In the genomic region with DNA sequence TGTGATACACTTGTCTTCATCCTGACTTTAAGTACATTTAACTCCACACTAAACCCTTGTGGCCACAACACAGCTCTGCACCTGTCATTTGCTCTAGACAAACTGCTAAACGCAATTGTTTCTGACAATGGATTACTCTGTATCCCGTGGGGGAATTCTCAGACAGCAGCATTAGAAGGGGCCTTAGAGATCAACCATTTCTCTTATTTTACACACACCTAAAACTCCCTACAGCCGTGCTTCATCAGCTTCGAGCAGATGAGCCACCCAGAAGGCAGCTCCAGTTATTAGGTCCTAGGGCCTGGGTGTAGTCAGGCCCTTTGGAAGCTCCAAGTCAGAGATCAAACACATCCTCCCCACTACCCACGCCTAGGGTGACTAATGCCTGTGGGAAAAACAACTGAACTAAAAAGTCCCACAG, we compare ENCODE assay signal across 8 cellular contexts. TPM values are rescaled to one million over a fixed set of nuclear protein-coding genes. Genes with fewer than 3 reads are reported as not detected.
A peak's percentile ranks its signal among the peaks of the same experiment; 100 is the strongest.
DNase-seq lines count a peak whose midpoint lies in the region; ATAC-seq and TF ChIP-seq lines count a peak whose summit lies in the region.

No MANE protein-coding gene starts in this region.

- peak; percentile 26 for DNase-seq in stimulated activated CD4-positive, alpha-beta T cell treated with anti-CD3 and anti-CD28 coated beads, Interleukin-15, amount 100 ng/mL, for 24 hours
- no peak for DNase-seq in stimulated activated CD4-positive, alpha-beta T cell treated with anti-CD3 and anti-CD28 coated beads, Interleukin-4, amount 100 ng/mL, for 1 hour
- DNase-seq in MV-4-11 (lab: John Stamatoyannopoulos, UW) (peak; percentile 18), chondrocyte (ENCODE audit: low spot score) (no peak), type B pancreatic cell (ENCODE audit: extremely low spot score, unreplicated experiment) (no peak), GDM1 (lab: John Stamatoyannopoulos, UW) (no peak)

- H3K27me3 Mint-ChIP-seq in chondrocyte (ENCODE audit: low read depth) (no peaks in the 10 kb centered on the region), type B pancreatic cell (peaks cover 21% of the 10 kb centered on the region)

- H3K9me3 Mint-ChIP-seq in chondrocyte (ENCODE audit: low read depth) (peaks cover 8% of the 10 kb centered on the region), type B pancreatic cell (no peaks in the 10 kb centered on the region)

- no peak overlapping the region for H3K4me3 Mint-ChIP-seq in chondrocyte (ENCODE audit: unreplicated experiment)
- H3K4me3 Mint-ChIP-seq in type B pancreatic cell, result peak overlapping the region; percentile 72

- H3K27ac Mint-ChIP-seq in chondrocyte (ENCODE audit: unreplicated experiment) (no peak overlapping the region), type B pancreatic cell (no peak overlapping the region)

- no peak for ATAC-seq in GM21529 (IDR thresholded peaks at IDR 0.05; ENCODE audit: unreplicated experiment)
- no peak for ATAC-seq in HG03097 (IDR thresholded peaks at IDR 0.05; ENCODE audit: low FRiP score, unreplicated experiment)

- H3K36me3 Mint-ChIP-seq in chondrocyte (ENCODE audit: low read depth) (no peaks in the 10 kb centered on the region), type B pancreatic cell (no peaks in the 10 kb centered on the region)

- peaks cover 31% of the 10 kb centered on the region for H3K4me1 Mint-ChIP-seq in chondrocyte (ENCODE audit: low read depth)
- peaks cover 5% of the 10 kb centered on the region for H3K4me1 Mint-ChIP-seq in type B pancreatic cell (ENCODE audit: unreplicated experiment)

- peak; percentile 57 for TF ChIP-seq CTCF in chondrocyte (IDR thresholded peaks at IDR 0.05)
- TF ChIP-seq CTCF in type B pancreatic cell (conservative IDR thresholded peaks at IDR 0.05), result peak; percentile 46

RNA-seq across cellular contexts. Expression of a gene that starts 1.3 kb away (rescaled TPM):
- total RNA-seq in chondrocyte (1.3 to 1.9 TPM (median 1.5 TPM) in 3 replicates), type B pancreatic cell (ENCODE audit: low replicate concordance) (0.31 and 0.34 TPM in 2 replicates)

Comparison
In these comparisons a context has a peak if more than half of its experiments do, and no peak if none do; other contexts are left out.
1. DNase-seq: peak in stimulated activated CD4-positive, alpha-beta T cell treated with anti-CD3 and anti-CD28 coated beads, Interleukin-15, amount 100 ng/mL, for 24 hours (single experiment) and MV-4-11 (single experiment); none in stimulated activated CD4-positive, alpha-beta T cell treated with anti-CD3 and anti-CD28 coated beads, Interleukin-4, amount 100 ng/mL, for 1 hour (single experiment), chondrocyte (single experiment), type B pancreatic cell (single experiment) and GDM1 (single experiment).